15 cellular contexts compared by ENCODE assay signal in the genomic region with DNA sequence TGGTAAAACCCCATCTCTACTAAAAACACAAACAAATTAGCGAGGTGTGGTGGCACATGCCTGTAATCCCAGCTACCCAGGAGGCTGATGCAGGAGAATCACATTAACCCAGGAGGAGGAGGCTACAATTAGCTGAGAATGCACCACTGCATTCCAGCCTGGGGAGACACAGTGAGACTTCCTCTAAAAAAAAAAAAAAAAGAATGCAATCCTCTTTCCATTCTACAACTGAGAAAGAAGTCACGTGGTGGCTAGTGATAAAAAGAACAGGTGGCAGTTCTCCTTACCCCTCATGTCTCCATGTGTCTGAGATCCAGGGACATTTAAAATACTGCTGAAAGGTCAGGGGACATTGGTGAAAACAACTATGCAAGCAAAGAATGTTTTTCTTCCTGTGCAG. TPM values are rescaled to one million over a fixed set of nuclear protein-coding genes. Genes with fewer than 3 reads are reported as not detected.
"Had no signal": no experiment of that assay in that cellular context is flagged by ENCODE, and none has a peak within 500 bp of the region (broad histone marks: within the 10 kb centered on the region; RNA-seq: fewer than 3 reads in every experiment).

No MANE protein-coding gene starts in this region.

- H3K9me3 Mint-ChIP-seq: activated T-cell treated with anti-CD3 and anti-CD28 coated beads, Interleukin-2, amount 50 U/mL, for 24 hours had no signal

- H3K4me1 Mint-ChIP-seq: activated CD8-positive, alpha-beta memory T cell treated with anti-CD3 and anti-CD28 coated beads, Interleukin-2, amount 10 ng/mL, durations not matched to agents 7 days and 5 days had no signal

- ATAC-seq: activated CD8-positive, alpha-beta memory T cell treated with anti-CD3 and anti-CD28 coated beads, Interleukin-2, amount 10 ng/mL, durations not matched to agents 7 days and 5 days had no signal

- H3K27ac Mint-ChIP-seq: activated CD8-positive, alpha-beta memory T cell treated with anti-CD3 and anti-CD28 coated beads, Interleukin-2, amount 10 ng/mL, durations not matched to agents 7 days and 5 days; activated naive CD8-positive, alpha-beta T cell; activated T-cell treated with anti-CD3 and anti-CD28 coated beads, Interleukin-2, amount 50 U/mL, for 24 hours had no signal

- H3K4me2 ChIP-seq: smooth muscle cell had no signal

- H3K4me1 ChIP-seq: esophagus squamous epithelium, pancreas, uterus had no signal

- H3K27me3 ChIP-seq: esophagus squamous epithelium, pancreas, uterus had no signal

- H3K27ac ChIP-seq: esophagus squamous epithelium, pancreas, uterus had no signal

- H3K36me3 Mint-ChIP-seq: activated CD8-positive, alpha-beta memory T cell treated with anti-CD3 and anti-CD28 coated beads, Interleukin-2, amount 10 ng/mL, durations not matched to agents 7 days and 5 days; activated naive CD8-positive, alpha-beta T cell had no signal

- H3K9me3 ChIP-seq: esophagus squamous epithelium, pancreas, uterus had no signal

- H3K36me3 ChIP-seq: esophagus squamous epithelium, pancreas, uterus had no signal

- H3K4me3 ChIP-seq: esophagus squamous epithelium, pancreas, smooth muscle cell, uterus had no signal

- FAIRE-seq: keratinocyte, pancreas had no signal

- H3K27me3 Mint-ChIP-seq: activated CD8-positive, alpha-beta memory T cell treated with anti-CD3 and anti-CD28 coated beads, Interleukin-2, amount 10 ng/mL, durations not matched to agents 7 days and 5 days; activated T-cell treated with anti-CD3 and anti-CD28 coated beads, Interleukin-2, amount 50 U/mL, for 24 hours had no signal

- DNase-seq: activated CD4-positive, alpha-beta T cell treated with anti-CD3 and anti-CD28 coated beads for 1 hour; activated CD4-positive, alpha-beta T cell treated with anti-CD3 and anti-CD28 coated beads, Interleukin-2, amount 50 U/mL, for 48 hours; activated CD8-positive, alpha-beta memory T cell treated with anti-CD3 and anti-CD28 coated beads, Interleukin-2, amount 10 ng/mL, durations not matched to agents 7 days and 5 days; activated gamma-delta T cell; activated T-cell treated with anti-CD3 and anti-CD28 coated beads, Interleukin-2, amount 50 U/mL, for 24 hours; esophagus squamous epithelium; foreskin fibroblast; glutamatergic neuron; pancreas; retina; uterus had no signal

- H3K4me3 Mint-ChIP-seq: activated CD8-positive, alpha-beta memory T cell treated with anti-CD3 and anti-CD28 coated beads, Interleukin-2, amount 10 ng/mL, durations not matched to agents 7 days and 5 days; activated naive CD8-positive, alpha-beta T cell; activated T-cell treated with anti-CD3 and anti-CD28 coated beads, Interleukin-2, amount 50 U/mL, for 24 hours; neural crest cell had no signal

RNA-seq across cellular contexts. Expression of a gene that starts 24.4 kb away (rescaled TPM):
- total RNA-seq: activated CD8-positive, alpha-beta memory T cell treated with anti-CD3 and anti-CD28 coated beads, Interleukin-2, amount 10 ng/mL, durations not matched to agents 7 days and 5 days had no signal
